Comparison of ENCODE assay signal across 10 cellular contexts in genomic region chr9:22079873-22080341, GRCh38.
DNase-seq lines count a peak whose midpoint lies in the region; ATAC-seq, FAIRE-seq and TF ChIP-seq lines count a peak whose summit lies in the region.
"Had no signal": no experiment of that assay in that cellular context is flagged by ENCODE, and none has a peak within 500 bp of the region (broad histone marks: within the 10 kb centered on the region; RNA-seq: fewer than 3 reads in every experiment).

No MANE protein-coding gene starts in this region.

- no peak overlapping the region for H3K27ac ChIP-seq in naive thymus-derived CD4-positive, alpha-beta T cell (ENCODE audit: low read depth, low read length)
- H3K27ac ChIP-seq: C4-2B, ovary had no signal

- peak overlapping the region in 9 of 10 donors; percentile 3 to 69 (median 43) for H3K4me3 Mint-ChIP-seq in naive thymus-derived CD4-positive, alpha-beta T cell
- H3K4me3 Mint-ChIP-seq in type B pancreatic cell = no peak overlapping the region

- no peaks in the 10 kb centered on the region for H3K9me3 ChIP-seq in naive thymus-derived CD4-positive, alpha-beta T cell (ENCODE audit: control insufficient read depth in 2 of 3, low read length in 3 of 3)
- H3K9me3 ChIP-seq: ovary had no signal

- no peak for FAIRE-seq in H54 (lab: Jason Lieb, UNC)

- H3K27ac Mint-ChIP-seq in naive thymus-derived CD4-positive, alpha-beta T cell = peak overlapping the region in 5 of 9 donors; percentile 6 to 83 (median 10)
- no peak overlapping the region for H3K27ac Mint-ChIP-seq in type B pancreatic cell

- intact Hi-C loops in Right ventricle myocardium superior (cut with DNase I) = no loop called here
- intact Hi-C loops in cardiac septum (cut with DNase I) = no loop called here
- intact Hi-C loops in naive thymus-derived CD4-positive, alpha-beta T cell (cut with micrococcal nuclease) = loop anchor here in 1 of 2 donors (1.0 to 2.0 kb wide), 4 partner anchors 8 to 39 kb away; no protein-coding TSS in a partner anchor

- CTCF ChIA-PET in naive thymus-derived CD4-positive, alpha-beta T cell (lab: Charles Lee) = no interaction called here

- peaks cover 11 to 53% (median 12%) of the 10 kb centered on the region in 5 donors for H3K27me3 Mint-ChIP-seq in naive thymus-derived CD4-positive, alpha-beta T cell
- H3K27me3 Mint-ChIP-seq in type B pancreatic cell = no peaks in the 10 kb centered on the region

- peaks cover 22 to 59% (median 33%) of the 10 kb centered on the region in 7 donors for H3K4me1 Mint-ChIP-seq in naive thymus-derived CD4-positive, alpha-beta T cell
- peaks cover 7% of the 10 kb centered on the region for H3K4me1 Mint-ChIP-seq in type B pancreatic cell (ENCODE audit: unreplicated experiment)

- no peak for TF ChIP-seq CTCF in type B pancreatic cell (conservative IDR thresholded peaks at IDR 0.05)

- H3K4me3 ChIP-seq in naive thymus-derived CD4-positive, alpha-beta T cell (ENCODE audit: low read length) = no peak overlapping the region
- H3K4me3 ChIP-seq: ovary had no signal

- no peak for TF ChIP-seq POLR2A in H54 (IDR thresholded peaks at IDR 0.05; ENCODE audit: low read depth, low read length)

- DNase-seq in Right ventricle myocardium superior (peak; percentile 51), cardiac septum (ENCODE audit: low spot score) (no peak), H54 (ENCODE audit: insufficient read length, low spot score) (no peak), NCI-H446 treated with DMSO at 0.1 percent for 48 hours (lab: John Stamatoyannopoulos, UW) (no peak), type B pancreatic cell (ENCODE audit: extremely low spot score, unreplicated experiment) (no peak)
- DNase-seq in activated naive CD8-positive, alpha-beta T cell treated with anti-CD3 and anti-CD28 coated beads, Interleukin-2, amount 50 U/mL, for 16 hours (ENCODE audit: low read depth, low spot score) = peak; percentile 35
- DNase-seq in naive thymus-derived CD4-positive, alpha-beta T cell = peak in 8 of 9 donors; percentile 10 to 67 (median 50)

- peaks cover 0 to 23% (median 0%) of the 10 kb centered on the region in 11 donors for H3K9me3 Mint-ChIP-seq in naive thymus-derived CD4-positive, alpha-beta T cell
- peaks cover 5% of the 10 kb centered on the region for H3K9me3 Mint-ChIP-seq in type B pancreatic cell

- peaks cover 13 to 14% of the 10 kb centered on the region in 2 donors for H3K4me1 ChIP-seq in naive thymus-derived CD4-positive, alpha-beta T cell (ENCODE audit: control insufficient read depth in 2 of 2, insufficient read depth in 2 of 2, low read length in 2 of 2)

- ATAC-seq in Right ventricle myocardium superior (ENCODE audit: poor library complexity) (peak; percentile 95), HG03457 (IDR thresholded peaks at IDR 0.05; ENCODE audit: unreplicated experiment) (peak; percentile 65)
- peak; percentile 90 for ATAC-seq in naive thymus-derived CD4-positive, alpha-beta T cell

- POLR2A ChIA-PET in naive thymus-derived CD4-positive, alpha-beta T cell (lab: Charles Lee) = no interaction called here

- H3K36me3 Mint-ChIP-seq in naive thymus-derived CD4-positive, alpha-beta T cell = peaks cover 0 to 54% (median 0%) of the 10 kb centered on the region in 5 donors
- H3K36me3 Mint-ChIP-seq in type B pancreatic cell = no peaks in the 10 kb centered on the region

- H3K27me3 ChIP-seq in naive thymus-derived CD4-positive, alpha-beta T cell (ENCODE audit: control insufficient read depth in 2 of 2, insufficient read depth in 2 of 2, low read length in 2 of 2) = no peaks in the 10 kb centered on the region
- H3K27me3 ChIP-seq: ovary had no signal

- H3K36me3 ChIP-seq in naive thymus-derived CD4-positive, alpha-beta T cell (ENCODE audit: control insufficient read depth in 2 of 3, insufficient read depth in 3 of 3, low read length in 3 of 3) = no peaks in the 10 kb centered on the region
- H3K36me3 ChIP-seq: ovary had no signal

Comparison
In these comparisons a context has a peak if more than half of its experiments do, and no peak if none do; other contexts are left out.
1. DNase-seq: peak in Right ventricle myocardium superior (single experiment), activated naive CD8-positive, alpha-beta T cell treated with anti-CD3 and anti-CD28 coated beads, Interleukin-2, amount 50 U/mL, for 16 hours (single experiment) and naive thymus-derived CD4-positive, alpha-beta T cell (8 of 9); none in cardiac septum (single experiment), H54 (single experiment), NCI-H446 treated with DMSO at 0.1 percent for 48 hours (single experiment) and type B pancreatic cell (single experiment).
2. Peak in every context shown above with its lines, with median percentiles within 50 percentile points of each other: ATAC-seq.